ENCODE assay signal across 24 cellular contexts in genomic region chr2:190862067-190862466, GRCh38. TPM values are rescaled to one million over a fixed set of nuclear protein-coding genes. Genes with fewer than 3 reads are reported as not detected.
DNase-seq lines count a peak whose midpoint lies in the region; ATAC-seq and TF ChIP-seq lines count a peak whose summit lies in the region.
"Had no signal": no experiment of that assay in that cellular context is flagged by ENCODE, and none has a peak within 500 bp of the region (broad histone marks: within the 10 kb centered on the region; RNA-seq: fewer than 3 reads in every experiment).

No MANE protein-coding gene starts in this region.

- TF ChIP-seq CTCF in MCF 10A (IDR thresholded peaks at IDR 0.05; ENCODE audit: unreplicated experiment) (no peak), breast epithelium (IDR thresholded peaks at IDR 0.05) (no peak), RWPE2 (IDR thresholded peaks at IDR 0.05; ENCODE audit: poor library complexity, severe bottlenecking) (no peak), hepatocyte (IDR thresholded peaks at IDR 0.05; ENCODE audit: poor library complexity) (no peak), right atrium auricular region (IDR thresholded peaks at IDR 0.05) (no peak)

- no peaks in the 10 kb centered on the region for H3K9me3 Mint-ChIP-seq in MCF 10A (ENCODE audit: unreplicated experiment)
- H3K9me3 Mint-ChIP-seq: CD4-positive, alpha-beta memory T cell; neural crest cell had no signal

- H3K4me2 ChIP-seq in hepatocyte = no peak overlapping the region

- no peak for ATAC-seq in RWPE2 (ENCODE audit: low read depth)
- ATAC-seq in aorta (ENCODE audit: low FRiP score) = no peak
- ATAC-seq: left lobe of liver; stimulated activated naive B cell treated with anti-CD40 and anti-IgM and Interleukin-4, amounts not matched to agents 10 μg/mL and 1 μg/mL and 100 μg/mL, for 72 hours had no signal

- H3K36me3 ChIP-seq in breast epithelium = no peaks in the 10 kb centered on the region
- H3K36me3 ChIP-seq in RWPE2 (ENCODE audit: low read depth) = no peaks in the 10 kb centered on the region
- no peaks in the 10 kb centered on the region for H3K36me3 ChIP-seq in hepatocyte (replicated peaks; ENCODE audit: insufficient read depth, low read depth)
- no peaks in the 10 kb centered on the region for H3K36me3 ChIP-seq in aorta (ENCODE audit: control insufficient read depth in 1 of 2, insufficient read depth in 2 of 2, low read length in 1 of 2)
- H3K36me3 ChIP-seq in right atrium auricular region = no peaks in the 10 kb centered on the region

- H4K20me1 ChIP-seq in hepatocyte (ENCODE audit: insufficient read depth, poor library complexity, severe bottlenecking) = no peaks in the 10 kb centered on the region

- H3K27ac ChIP-seq in breast epithelium = no peak overlapping the region
- peak overlapping the region; percentile 75 for H3K27ac ChIP-seq in RWPE2 (ENCODE audit: poor library complexity, severe bottlenecking)
- H3K27ac ChIP-seq in hepatocyte = peak overlapping the region; percentile 38
- peak overlapping the region; percentile 36 to 88 for H3K27ac ChIP-seq in aorta (ENCODE audit: low read depth in 1 of 2, low read length in 2 of 2)
- no peak overlapping the region for H3K27ac ChIP-seq in right atrium auricular region
- H3K27ac ChIP-seq: foreskin keratinocyte had no signal

- no peaks in the 10 kb centered on the region for H3K27me3 Mint-ChIP-seq in MCF 10A (ENCODE audit: insufficient read depth, unreplicated experiment)
- H3K27me3 Mint-ChIP-seq: CD4-positive, alpha-beta memory T cell; stimulated activated naive B cell treated with anti-CD40 and anti-IgM and Interleukin-4, amounts not matched to agents 10 μg/mL and 1 μg/mL and 100 μg/mL, for 72 hours had no signal

- no peak for TF ChIP-seq POLR2A in breast epithelium (IDR thresholded peaks at IDR 0.05)

- no peak overlapping the region for H3K4me3 Mint-ChIP-seq in MCF 10A (ENCODE audit: unreplicated experiment)
- H3K4me3 Mint-ChIP-seq: neural crest cell; stimulated activated naive B cell treated with anti-CD40 and anti-IgM and Interleukin-4, amounts not matched to agents 10 μg/mL and 1 μg/mL and 100 μg/mL, for 72 hours had no signal

- no peaks in the 10 kb centered on the region for H3K27me3 ChIP-seq in breast epithelium
- H3K27me3 ChIP-seq in RWPE2 (ENCODE audit: insufficient read depth, poor library complexity, severe bottlenecking) = no peaks in the 10 kb centered on the region
- H3K27me3 ChIP-seq in hepatocyte = no peaks in the 10 kb centered on the region
- no peaks in the 10 kb centered on the region for H3K27me3 ChIP-seq in aorta (ENCODE audit: control insufficient read depth in 1 of 2, insufficient read depth in 2 of 2, low read length in 1 of 2)
- H3K27me3 ChIP-seq in right atrium auricular region = no peaks in the 10 kb centered on the region
- H3K27me3 ChIP-seq: foreskin keratinocyte had no signal

- H3K4me3 ChIP-seq in breast epithelium = no peak overlapping the region
- no peak overlapping the region for H3K4me3 ChIP-seq in RWPE2 (ENCODE audit: severe bottlenecking)
- H3K4me3 ChIP-seq in hepatocyte = no peak overlapping the region
- no peak overlapping the region for H3K4me3 ChIP-seq in aorta (ENCODE audit: low read length in 2 of 2)
- H3K4me3 ChIP-seq in right atrium auricular region = no peak overlapping the region
- H3K4me3 ChIP-seq: skin epidermis had no signal

- CTCF ChIA-PET in MCF 10A (lab: Yijun Ruan, JAX) = interaction anchor here (0.7 to 1.6 kb wide), 3 partner anchors 12 to 1575 kb away, joined by 3 to 9 read pairs (median 6); no protein-coding TSS in a partner anchor

- DNase-seq in MCF 10A (ENCODE audit: unreplicated experiment) (no peak), breast epithelium (ENCODE audit: low spot score in 2 of 2) (no peak), RWPE2 (ENCODE audit: low spot score) (no peak), hepatocyte (ENCODE audit: low spot score) (no peak), aorta (no peak), NCI-H526 (lab: John Stamatoyannopoulos, UW) (no peak), right atrium auricular region (ENCODE audit: low spot score) (no peak)
- DNase-seq: activated gamma-delta T cell treated with Interleukin-2 at 50 U/mL for 16 hours; amygdala; CD4-positive, alpha-beta memory T cell; central memory CD4-positive, alpha-beta T cell; DMS 273 treated with DMSO at 0.1 percent for 48 hours; erythroblast; H7; midbrain; NCI-H146; NCI-H69; stimulated activated CD4-positive, alpha-beta T cell treated with anti-CD3 and anti-CD28 coated beads, Interleukin-2, amount 100 ng/mL, for 24 hours; stimulated activated naive B cell treated with anti-CD40 and anti-IgM and Interleukin-4, amounts not matched to agents 10 μg/mL and 1 μg/mL and 100 μg/mL, for 72 hours had no signal

- no TSS peak for BruUV-seq in MCF 10A (replicated peaks; lab: Mats Ljungman, UMichigan)

- no peak overlapping the region for H2AFZ ChIP-seq in hepatocyte

- no peaks in the 10 kb centered on the region for H3K79me2 ChIP-seq in hepatocyte

- intact Hi-C loops in MCF 10A (cut with micrococcal nuclease) = no loop called here
- intact Hi-C loops in breast epithelium (cut with DNase I; ENCODE audit: low total_unique reads) = loop anchor here (1.0 kb wide), 1 partner anchor 10 kb away; no protein-coding TSS in a partner anchor
- intact Hi-C loops in aorta (cut with DNase I) = no loop called here

- no peaks in the 10 kb centered on the region for H3K9me3 ChIP-seq in breast epithelium
- no peaks in the 10 kb centered on the region for H3K9me3 ChIP-seq in RWPE2 (ENCODE audit: severe bottlenecking)
- H3K9me3 ChIP-seq in hepatocyte (ENCODE audit: low read depth) = no peaks in the 10 kb centered on the region
- no peaks in the 10 kb centered on the region for H3K9me3 ChIP-seq in aorta (ENCODE audit: control insufficient read depth, low read length)
- H3K9me3 ChIP-seq in right atrium auricular region = no peaks in the 10 kb centered on the region

- peaks cover 30% of the 10 kb centered on the region for H3K4me1 Mint-ChIP-seq in MCF 10A (ENCODE audit: insufficient read depth, unreplicated experiment)
- H3K4me1 Mint-ChIP-seq: stimulated activated naive B cell treated with anti-CD40 and anti-IgM and Interleukin-4, amounts not matched to agents 10 μg/mL and 1 μg/mL and 100 μg/mL, for 72 hours had no signal

- H3K4me1 ChIP-seq in breast epithelium (no peaks in the 10 kb centered on the region), RWPE2 (ENCODE audit: insufficient read depth, poor library complexity, severe bottlenecking) (peaks cover 14% of the 10 kb centered on the region), hepatocyte (ENCODE audit: insufficient read depth) (peaks cover 18% of the 10 kb centered on the region), aorta (ENCODE audit: control insufficient read depth in 1 of 2, insufficient read depth in 2 of 2, low read length in 2 of 2) (peaks cover 10 to 22% of the 10 kb centered on the region in 2 donors), right atrium auricular region (peaks cover 0 to 34% of the 10 kb centered on the region in 2 donors)

- H3K9me2 ChIP-seq in hepatocyte (replicated peaks; ENCODE audit: insufficient read depth) = no peaks in the 10 kb centered on the region

- H3K36me3 Mint-ChIP-seq in MCF 10A (ENCODE audit: insufficient read depth, unreplicated experiment) = no peaks in the 10 kb centered on the region

- H3K27ac Mint-ChIP-seq in MCF 10A (ENCODE audit: low read depth, unreplicated experiment) = peak overlapping the region; percentile 59
- H3K27ac Mint-ChIP-seq: progenitor cell of endocrine pancreas; stimulated activated naive B cell treated with anti-CD40 and anti-IgM and Interleukin-4, amounts not matched to agents 10 μg/mL and 1 μg/mL and 100 μg/mL, for 72 hours had no signal

- POLR2A ChIA-PET in MCF 10A (lab: Yijun Ruan, JAX) = interaction anchor here (0.8 to 1.3 kb wide), 5 partner anchors 18 to 28 kb away, joined by 3 to 4 read pairs (median 3); partner anchors contain the start of gene GLS

RNA-seq across cellular contexts. Expression of gene GLS, which starts 18.6 kb away (rescaled TPM):
- total RNA-seq in MCF 10A (2022) (107 and 121 TPM in 2 replicates), breast epithelium (100 to 1,000 TPM in 2 of 3 donors, 10 to 100 TPM in 1; 96.7 to 157 (median 133) TPM), hepatocyte (385 and 460 TPM in 2 replicates), aorta (100 to 1,000 TPM; 344 to 425 TPM), right atrium auricular region (10 to 100 TPM; 53.7 to 77.2 TPM)
- polyA plus RNA-seq in hepatocyte (78.8 and 78.9 TPM in 2 replicates), aorta (100 to 1,000 TPM in 1 of 2 donors, 10 to 100 TPM in 1; 59.4 to 109 TPM)

Comparison
In these comparisons a context has a peak if more than half of its experiments do, and no peak if none do; other contexts are left out.
1. H3K27ac ChIP-seq: peak in RWPE2 (single experiment), hepatocyte (single experiment) and aorta (2 of 2); none in breast epithelium (0 of 2) and right atrium auricular region (0 of 2).